In the genomic region with DNA sequence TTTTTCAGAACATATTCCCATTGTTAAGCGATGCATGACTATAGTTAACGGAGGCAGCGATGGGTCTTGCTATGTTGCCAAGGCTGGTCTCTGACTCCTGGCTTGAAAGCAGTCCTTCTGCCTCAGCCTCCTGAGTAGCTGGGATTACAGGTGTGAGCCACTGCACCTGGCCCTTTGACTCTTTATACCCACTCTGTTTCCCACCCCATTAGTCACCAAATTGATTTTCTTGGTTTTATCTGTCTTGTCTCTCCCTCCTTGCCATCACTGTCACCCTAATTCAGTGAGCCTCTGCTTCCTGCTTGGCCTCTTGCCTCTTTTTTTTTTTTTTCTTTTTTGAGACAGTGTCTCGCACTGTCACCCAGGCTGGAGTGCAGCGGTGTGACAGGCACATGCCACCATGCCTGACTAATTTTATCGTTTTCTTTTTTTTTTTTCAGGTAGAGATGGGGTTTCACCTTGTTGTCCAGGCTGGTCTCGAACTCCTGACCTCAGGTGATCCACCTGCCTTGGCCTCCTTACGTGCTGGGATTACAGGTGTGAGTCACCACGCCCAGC, we compare ENCODE assay signal across 21 cellular contexts. TPM values are rescaled to one million over a fixed set of nuclear protein-coding genes. Genes with fewer than 3 reads are reported as not detected.
A peak's percentile ranks its signal among the peaks of the same experiment; 100 is the strongest.
DNase-seq lines count a peak whose midpoint lies in the region; ATAC-seq and TF ChIP-seq lines count a peak whose summit lies in the region.
"Had no signal": no experiment of that assay in that cellular context is flagged by ENCODE, and none has a peak within 500 bp of the region (broad histone marks: within the 10 kb centered on the region; RNA-seq: fewer than 3 reads in every experiment).

No MANE protein-coding gene starts in this region.

- peaks cover 4% of the 10 kb centered on the region for H3K4me1 ChIP-seq in mucosa of descending colon (ENCODE audit: low read depth)

- intact Hi-C loops in activated CD8-positive, alpha-beta T cell treated with anti-CD3 and anti-CD28 coated beads for 36 hours (cut with micrococcal nuclease) = no loop called here
- intact Hi-C loops in mucosa of descending colon (cut with DNase I, micrococcal nuclease) = no loop called here

- no peak for DNase-seq in activated CD8-positive, alpha-beta T cell treated with anti-CD3 and anti-CD28 coated beads for 36 hours
- DNase-seq in activated CD8-positive, alpha-beta T cell treated with anti-CD3 and anti-CD28 coated beads, Interleukin-2, amount 10 ng/mL, durations not matched to agents 7 days and 5 days = no peak
- DNase-seq in Caki2 (ENCODE audit: low read depth) (peak; percentile 32), amniotic epithelial cell (ENCODE audit: low read depth) (peak; percentile 19), progenitor cell of endocrine pancreas (ENCODE audit: low spot score, unreplicated experiment) (no peak), mucosa of descending colon (no peak)
- DNase-seq: activated CD4-positive, alpha-beta T cell treated with anti-CD3 and anti-CD28 coated beads, Interleukin-2, amount 10 ng/mL, durations not matched to agents 7 days and 5 days; activated naive CD4-positive, alpha-beta T cell treated with anti-CD3 and anti-CD28 coated beads, Interleukin-2, amount 50 U/mL, for 16 hours; CD4-positive, alpha-beta T cell; Kasumi-1; kidney glomerular epithelial cell; NCI-H1048; NCI-H524; SHP77; stimulated activated CD4-positive, alpha-beta T cell treated with anti-CD3 and anti-CD28 coated beads, Interleukin-2, amount 100 ng/mL, for 48 hours had no signal

- no peak overlapping the region for H3K4me3 ChIP-seq in mucosa of descending colon
- H3K4me3 ChIP-seq: prostate gland, skin epidermis had no signal

- in situ Hi-C loops in Caki2 (cut with HindIII; ENCODE audit: low pct_unique_long_range_greater_than_20kb, low sequenced_read_pairs) = no loop called here

- no peaks in the 10 kb centered on the region for H3K9me3 Mint-ChIP-seq in activated CD8-positive, alpha-beta T cell treated with anti-CD3 and anti-CD28 coated beads for 36 hours
- no peaks in the 10 kb centered on the region for H3K9me3 Mint-ChIP-seq in activated CD8-positive, alpha-beta T cell treated with anti-CD3 and anti-CD28 coated beads, Interleukin-2, amount 10 ng/mL, durations not matched to agents 7 days and 5 days (ENCODE audit: insufficient read depth)
- H3K9me3 Mint-ChIP-seq in progenitor cell of endocrine pancreas (ENCODE audit: low read depth) = no peaks in the 10 kb centered on the region
- H3K9me3 Mint-ChIP-seq: activated CD4-positive, alpha-beta T cell treated with anti-CD3 and anti-CD28 coated beads, Interleukin-2, amount 10 ng/mL, durations not matched to agents 7 days and 5 days; CD4-positive, alpha-beta T cell; neural crest cell; type B pancreatic cell had no signal

- peak; percentile 66 for ATAC-seq in activated CD8-positive, alpha-beta T cell treated with anti-CD3 and anti-CD28 coated beads for 36 hours
- ATAC-seq in activated CD8-positive, alpha-beta T cell treated with anti-CD3 and anti-CD28 coated beads, Interleukin-2, amount 10 ng/mL, durations not matched to agents 7 days and 5 days = no peak
- ATAC-seq in mucosa of descending colon = no peak
- ATAC-seq in esophagus mucosa = no peak
- ATAC-seq in GM18505 (IDR thresholded peaks at IDR 0.05; ENCODE audit: unreplicated experiment) = no peak

- POLR2A ChIA-PET in activated CD8-positive, alpha-beta T cell treated with anti-CD3 and anti-CD28 coated beads for 36 hours (lab: Charles Lee) = interaction anchor here (1.0 kb wide), 1 partner anchor 30 kb away, joined by 3 read pairs; no protein-coding TSS in a partner anchor
- POLR2A ChIA-PET in activated CD8-positive, alpha-beta T cell treated with anti-CD3 and anti-CD28 coated beads, Interleukin-2, amount 10 ng/mL, durations not matched to agents 7 days and 5 days (lab: Charles Lee) = no interaction called here

- no peaks in the 10 kb centered on the region for H3K9me3 ChIP-seq in mucosa of descending colon
- H3K9me3 ChIP-seq: prostate gland had no signal

- TF ChIP-seq POLR2A in GM18505 (IDR thresholded peaks at IDR 0.05; ENCODE audit: borderline replicate concordance, extremely low read depth, insufficient read depth, insufficient read length) = no peak

- no peak overlapping the region for H3K4me3 Mint-ChIP-seq in activated CD8-positive, alpha-beta T cell treated with anti-CD3 and anti-CD28 coated beads for 36 hours
- no peak overlapping the region for H3K4me3 Mint-ChIP-seq in activated CD8-positive, alpha-beta T cell treated with anti-CD3 and anti-CD28 coated beads, Interleukin-2, amount 10 ng/mL, durations not matched to agents 7 days and 5 days
- H3K4me3 Mint-ChIP-seq in progenitor cell of endocrine pancreas (ENCODE audit: low read depth) = no peak overlapping the region
- H3K4me3 Mint-ChIP-seq: activated CD4-positive, alpha-beta T cell treated with anti-CD3 and anti-CD28 coated beads, Interleukin-2, amount 10 ng/mL, durations not matched to agents 7 days and 5 days; CD4-positive, alpha-beta T cell; neural crest cell; type B pancreatic cell had no signal

- CTCF ChIA-PET in activated CD8-positive, alpha-beta T cell treated with anti-CD3 and anti-CD28 coated beads for 36 hours (lab: Charles Lee) = no interaction called here
- CTCF ChIA-PET in activated CD8-positive, alpha-beta T cell treated with anti-CD3 and anti-CD28 coated beads, Interleukin-2, amount 10 ng/mL, durations not matched to agents 7 days and 5 days (lab: Charles Lee) = no interaction called here

- no peaks in the 10 kb centered on the region for H3K27me3 Mint-ChIP-seq in activated CD8-positive, alpha-beta T cell treated with anti-CD3 and anti-CD28 coated beads for 36 hours
- no peaks in the 10 kb centered on the region for H3K27me3 Mint-ChIP-seq in activated CD8-positive, alpha-beta T cell treated with anti-CD3 and anti-CD28 coated beads, Interleukin-2, amount 10 ng/mL, durations not matched to agents 7 days and 5 days (ENCODE audit: low read depth)
- no peaks in the 10 kb centered on the region for H3K27me3 Mint-ChIP-seq in progenitor cell of endocrine pancreas
- H3K27me3 Mint-ChIP-seq: activated CD4-positive, alpha-beta T cell treated with anti-CD3 and anti-CD28 coated beads, Interleukin-2, amount 10 ng/mL, durations not matched to agents 7 days and 5 days; CD4-positive, alpha-beta T cell; type B pancreatic cell had no signal

- peaks cover 7% of the 10 kb centered on the region for H3K36me3 Mint-ChIP-seq in activated CD8-positive, alpha-beta T cell treated with anti-CD3 and anti-CD28 coated beads for 36 hours (ENCODE audit: low read depth)
- peaks cover 8% of the 10 kb centered on the region for H3K36me3 Mint-ChIP-seq in activated CD8-positive, alpha-beta T cell treated with anti-CD3 and anti-CD28 coated beads, Interleukin-2, amount 10 ng/mL, durations not matched to agents 7 days and 5 days (ENCODE audit: low read depth)
- H3K36me3 Mint-ChIP-seq in progenitor cell of endocrine pancreas (ENCODE audit: insufficient read depth) = peaks cover 1% of the 10 kb centered on the region
- H3K36me3 Mint-ChIP-seq: type B pancreatic cell had no signal

- no peak overlapping the region for H3K27ac Mint-ChIP-seq in activated CD8-positive, alpha-beta T cell treated with anti-CD3 and anti-CD28 coated beads for 36 hours
- no peak overlapping the region for H3K27ac Mint-ChIP-seq in activated CD8-positive, alpha-beta T cell treated with anti-CD3 and anti-CD28 coated beads, Interleukin-2, amount 10 ng/mL, durations not matched to agents 7 days and 5 days
- peak overlapping the region; percentile 56 for H3K27ac Mint-ChIP-seq in progenitor cell of endocrine pancreas
- H3K27ac Mint-ChIP-seq: activated CD4-positive, alpha-beta T cell treated with anti-CD3 and anti-CD28 coated beads, Interleukin-2, amount 10 ng/mL, durations not matched to agents 7 days and 5 days; CD4-positive, alpha-beta T cell; type B pancreatic cell had no signal

- no peaks in the 10 kb centered on the region for H3K36me3 ChIP-seq in mucosa of descending colon (ENCODE audit: low read depth)
- H3K36me3 ChIP-seq: prostate gland had no signal

- TF ChIP-seq CTCF in activated CD8-positive, alpha-beta T cell treated with anti-CD3 and anti-CD28 coated beads for 36 hours (IDR thresholded peaks at IDR 0.05) = no peak
- TF ChIP-seq CTCF in progenitor cell of endocrine pancreas (IDR thresholded peaks at IDR 0.05; ENCODE audit: unreplicated experiment) (no peak), mucosa of descending colon (IDR thresholded peaks at IDR 0.05) (no peak)

- peaks cover 50% of the 10 kb centered on the region for H3K4me1 Mint-ChIP-seq in activated CD8-positive, alpha-beta T cell treated with anti-CD3 and anti-CD28 coated beads for 36 hours (ENCODE audit: low read depth)
- peaks cover 7% of the 10 kb centered on the region for H3K4me1 Mint-ChIP-seq in activated CD8-positive, alpha-beta T cell treated with anti-CD3 and anti-CD28 coated beads, Interleukin-2, amount 10 ng/mL, durations not matched to agents 7 days and 5 days (ENCODE audit: low read depth)
- peaks cover 9% of the 10 kb centered on the region for H3K4me1 Mint-ChIP-seq in progenitor cell of endocrine pancreas (ENCODE audit: low read depth)

RNA-seq across cellular contexts. Expression of a gene that starts 31.3 kb away (rescaled TPM):
- 10 to 100 TPM; 32.3 to 37.9 TPM for total RNA-seq in activated CD8-positive, alpha-beta T cell treated with anti-CD3 and anti-CD28 coated beads for 36 hours
- total RNA-seq in activated CD8-positive, alpha-beta T cell treated with anti-CD3 and anti-CD28 coated beads, Interleukin-2, amount 10 ng/mL, durations not matched to agents 7 days and 5 days = 10 to 100 TPM; 27.5 to 29.2 TPM
- total RNA-seq in Caki2 (2014; rRNA removed; shearing (Covaris generic); ENCODE audit: low replicate concordance) = 16.0 and 29.4 TPM in 2 replicates
- total RNA-seq in progenitor cell of endocrine pancreas = 92.7 and 102 TPM in 2 replicates
- 10 to 100 TPM; 63.9 to 84.0 (median 82.2) TPM for total RNA-seq in mucosa of descending colon
- 42.6 TPM for total RNA-seq in esophagus mucosa

Comparison
In these comparisons a context has a peak if more than half of its experiments do, and no peak if none do; other contexts are left out.
1. DNase-seq: peak in Caki2 (single experiment) and amniotic epithelial cell (single experiment); none in activated CD8-positive, alpha-beta T cell treated with anti-CD3 and anti-CD28 coated beads for 36 hours (single experiment), activated CD8-positive, alpha-beta T cell treated with anti-CD3 and anti-CD28 coated beads, Interleukin-2, amount 10 ng/mL, durations not matched to agents 7 days and 5 days (single experiment), progenitor cell of endocrine pancreas (single experiment) and mucosa of descending colon (0 of 3).